ENCODE assay signal across 1 cellular context in genomic region chr4:3354455-3354811, GRCh38.
TF ChIP-seq lines count a peak whose summit lies in the region.

No MANE protein-coding gene starts in this region.

TF ChIP-seq in HepG2, 621 proteins besides CTCF, POLR2A, EP300 and RAD21 (continued from another document and continues in another):
- TF ChIP-seq ZMYM4 (CRISPR knock-in tag; IDR thresholded peaks at IDR 0.05) (peak; percentile 84), ZNF83 (CRISPR knock-in tag; IDR thresholded peaks at IDR 0.05; ENCODE audit: borderline replicate concordance) (no peak), EHMT2 (IDR thresholded peaks at IDR 0.05; ENCODE audit: borderline replicate concordance, low read depth, low read length) (no peak; the same call in 1 of the 2 replicates), HINFP (CRISPR knock-in tag; IDR thresholded peaks at IDR 0.05; ENCODE audit: low read depth) (no peak), XBP1 (CRISPR knock-in tag; IDR thresholded peaks at IDR 0.05) (no peak), ZNF460 (CRISPR knock-in tag; IDR thresholded peaks at IDR 0.05; ENCODE audit: borderline replicate concordance) (peak; percentile 44; the same call in 1 of the 2 replicates), ATF6 (CRISPR knock-in tag; conservative IDR thresholded peaks at IDR 0.05) (0 out of 2 replicates have a peak, but pooled peaks have one; percentile 65), ELK4 (CRISPR knock-in tag; IDR thresholded peaks at IDR 0.05; ENCODE audit: borderline replicate concordance) (no peak), ELF3 (CRISPR knock-in tag; IDR thresholded peaks at IDR 0.05) (peak; percentile 95), NFATC3 (CRISPR knock-in tag; IDR thresholded peaks at IDR 0.05) (no peak), PPARG (CRISPR knock-in tag; conservative IDR thresholded peaks at IDR 0.05) (peak; percentile 82), ZNF431 (CRISPR knock-in tag; IDR thresholded peaks at IDR 0.05; ENCODE audit: borderline replicate concordance, low read depth) (peak; percentile 29; the same call in 1 of the 2 replicates), RXRA (CRISPR knock-in tag; IDR thresholded peaks at IDR 0.05) (peak; percentile 61; the same call in 1 of the 2 replicates), ZBTB1 (CRISPR knock-in tag; IDR thresholded peaks at IDR 0.05; ENCODE audit: borderline replicate concordance) (no peak), HNF4A (CRISPR knock-in tag; IDR thresholded peaks at IDR 0.05) (peak; percentile 99), ZNF180 (CRISPR knock-in tag; IDR thresholded peaks at IDR 0.05; ENCODE audit: borderline replicate concordance, low read depth) (no peak), KLF16 (CRISPR knock-in tag; IDR thresholded peaks at IDR 0.05) (peak in 1 of 2 experiments; percentile 79; a peak in 1 of 4 replicates), ZSCAN31 (CRISPR knock-in tag; IDR thresholded peaks at IDR 0.05; ENCODE audit: low read depth) (no peak), PLRG1 (conservative IDR thresholded peaks at IDR 0.05) (no peak), ZNF383 (CRISPR knock-in tag; IDR thresholded peaks at IDR 0.05; ENCODE audit: borderline replicate concordance) (no peak), UBTF (CRISPR knock-in tag; IDR thresholded peaks at IDR 0.05) (peak; percentile 42; the same call in 1 of the 2 replicates), SP2 (CRISPR knock-in tag; IDR thresholded peaks at IDR 0.05) (no peak), ZNF142 (CRISPR knock-in tag; IDR thresholded peaks at IDR 0.05) (no peak), ZNF234 (CRISPR knock-in tag; conservative IDR thresholded peaks at IDR 0.05) (no peak), GATAD1 (CRISPR knock-in tag; IDR thresholded peaks at IDR 0.05) (peak; percentile 54), POGZ (CRISPR knock-in tag; IDR thresholded peaks at IDR 0.05) (peak; percentile 89), NFE2L1 (CRISPR knock-in tag; IDR thresholded peaks at IDR 0.05; ENCODE audit: borderline replicate concordance) (no peak), ZNF251 (CRISPR knock-in tag; IDR thresholded peaks at IDR 0.05) (no peak)
- TF ChIP-seq, protein P1, sequence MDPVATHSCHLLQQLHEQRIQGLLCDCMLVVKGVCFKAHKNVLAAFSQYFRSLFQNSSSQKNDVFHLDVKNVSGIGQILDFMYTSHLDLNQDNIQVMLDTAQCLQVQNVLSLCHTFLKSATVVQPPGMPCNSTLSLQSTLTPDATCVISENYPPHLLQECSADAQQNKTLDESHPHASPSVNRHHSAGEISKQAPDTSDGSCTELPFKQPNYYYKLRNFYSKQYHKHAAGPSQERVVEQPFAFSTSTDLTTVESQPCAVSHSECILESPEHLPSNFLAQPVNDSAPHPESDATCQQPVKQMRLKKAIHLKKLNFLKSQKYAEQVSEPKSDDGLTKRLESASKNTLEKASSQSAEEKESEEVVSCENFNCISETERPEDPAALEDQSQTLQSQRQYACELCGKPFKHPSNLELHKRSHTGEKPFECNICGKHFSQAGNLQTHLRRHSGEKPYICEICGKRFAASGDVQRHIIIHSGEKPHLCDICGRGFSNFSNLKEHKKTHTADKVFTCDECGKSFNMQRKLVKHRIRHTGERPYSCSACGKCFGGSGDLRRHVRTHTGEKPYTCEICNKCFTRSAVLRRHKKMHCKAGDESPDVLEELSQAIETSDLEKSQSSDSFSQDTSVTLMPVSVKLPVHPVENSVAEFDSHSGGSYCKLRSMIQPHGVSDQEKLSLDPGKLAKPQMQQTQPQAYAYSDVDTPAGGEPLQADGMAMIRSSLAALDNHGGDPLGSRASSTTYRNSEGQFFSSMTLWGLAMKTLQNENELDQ (CRISPR knock-in tag; IDR thresholded peaks at IDR 0.05; ENCODE audit: borderline replicate concordance), result no peak
- TF ChIP-seq, protein P2, sequence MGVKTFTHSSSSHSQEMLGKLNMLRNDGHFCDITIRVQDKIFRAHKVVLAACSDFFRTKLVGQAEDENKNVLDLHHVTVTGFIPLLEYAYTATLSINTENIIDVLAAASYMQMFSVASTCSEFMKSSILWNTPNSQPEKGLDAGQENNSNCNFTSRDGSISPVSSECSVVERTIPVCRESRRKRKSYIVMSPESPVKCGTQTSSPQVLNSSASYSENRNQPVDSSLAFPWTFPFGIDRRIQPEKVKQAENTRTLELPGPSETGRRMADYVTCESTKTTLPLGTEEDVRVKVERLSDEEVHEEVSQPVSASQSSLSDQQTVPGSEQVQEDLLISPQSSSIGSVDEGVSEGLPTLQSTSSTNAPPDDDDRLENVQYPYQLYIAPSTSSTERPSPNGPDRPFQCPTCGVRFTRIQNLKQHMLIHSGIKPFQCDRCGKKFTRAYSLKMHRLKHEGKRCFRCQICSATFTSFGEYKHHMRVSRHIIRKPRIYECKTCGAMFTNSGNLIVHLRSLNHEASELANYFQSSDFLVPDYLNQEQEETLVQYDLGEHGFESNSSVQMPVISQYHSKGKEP (CRISPR knock-in tag; IDR thresholded peaks at IDR 0.05), result no peak
- TF ChIP-seq, protein P3, sequence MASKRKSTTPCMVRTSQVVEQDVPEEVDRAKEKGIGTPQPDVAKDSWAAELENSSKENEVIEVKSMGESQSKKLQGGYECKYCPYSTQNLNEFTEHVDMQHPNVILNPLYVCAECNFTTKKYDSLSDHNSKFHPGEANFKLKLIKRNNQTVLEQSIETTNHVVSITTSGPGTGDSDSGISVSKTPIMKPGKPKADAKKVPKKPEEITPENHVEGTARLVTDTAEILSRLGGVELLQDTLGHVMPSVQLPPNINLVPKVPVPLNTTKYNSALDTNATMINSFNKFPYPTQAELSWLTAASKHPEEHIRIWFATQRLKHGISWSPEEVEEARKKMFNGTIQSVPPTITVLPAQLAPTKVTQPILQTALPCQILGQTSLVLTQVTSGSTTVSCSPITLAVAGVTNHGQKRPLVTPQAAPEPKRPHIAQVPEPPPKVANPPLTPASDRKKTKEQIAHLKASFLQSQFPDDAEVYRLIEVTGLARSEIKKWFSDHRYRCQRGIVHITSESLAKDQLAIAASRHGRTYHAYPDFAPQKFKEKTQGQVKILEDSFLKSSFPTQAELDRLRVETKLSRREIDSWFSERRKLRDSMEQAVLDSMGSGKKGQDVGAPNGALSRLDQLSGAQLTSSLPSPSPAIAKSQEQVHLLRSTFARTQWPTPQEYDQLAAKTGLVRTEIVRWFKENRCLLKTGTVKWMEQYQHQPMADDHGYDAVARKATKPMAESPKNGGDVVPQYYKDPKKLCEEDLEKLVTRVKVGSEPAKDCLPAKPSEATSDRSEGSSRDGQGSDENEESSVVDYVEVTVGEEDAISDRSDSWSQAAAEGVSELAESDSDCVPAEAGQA (IDR thresholded peaks at IDR 0.05; ENCODE audit: low read depth), result 0 out of 2 replicates have a peak, but pooled peaks have one; percentile 58
- TF ChIP-seq, protein P3 (CRISPR knock-in tag; IDR thresholded peaks at IDR 0.05; ENCODE audit: borderline replicate concordance), result no peak
